In genomic region chr4:33959519-33959918, GRCh38 we compare ENCODE assay signal across 23 cellular contexts.
A peak's percentile ranks its signal among the peaks of the same experiment; 100 is the strongest.
DNase-seq lines count a peak whose midpoint lies in the region; ATAC-seq and TF ChIP-seq lines count a peak whose summit lies in the region.
"Had no signal": no experiment of that assay in that cellular context is flagged by ENCODE, and none has a peak within 500 bp of the region (broad histone marks: within the 10 kb centered on the region; RNA-seq: fewer than 3 reads in every experiment).

No MANE protein-coding gene starts in this region.

- H3K27ac Mint-ChIP-seq in osteocyte (ENCODE audit: unreplicated experiment), result no peak overlapping the region
- H3K27ac Mint-ChIP-seq: activated CD4-positive, alpha-beta T cell treated with anti-CD3 and anti-CD28 coated beads, Interleukin-2, amount 10 ng/mL, durations not matched to agents 7 days and 5 days; activated CD8-positive, alpha-beta memory T cell treated with anti-CD3 and anti-CD28 coated beads, Interleukin-2, amount 10 ng/mL, durations not matched to agents 7 days and 5 days; activated naive CD4-positive, alpha-beta T cell treated with anti-CD3 and anti-CD28 coated beads, Interleukin-2, amount 10 ng/mL, durations not matched to agents 7 days and 5 days; CD4-positive, alpha-beta memory T cell; IgD-negative memory B cell; neural progenitor cell; progenitor cell of endocrine pancreas; T-helper 2 cell treated with Interferon-gamma antibody and Interleukin-4, amounts not matched to agents 5 μg/mL and 100 μg/mL, for 36 hours had no signal

- ATAC-seq in RWPE2 (ENCODE audit: low read depth), result peak; percentile 23; the same call in 1 of the 3 replicates
- no peak for ATAC-seq in GM19351 (IDR thresholded peaks at IDR 0.05; ENCODE audit: unreplicated experiment)
- ATAC-seq: activated CD8-positive, alpha-beta memory T cell treated with anti-CD3 and anti-CD28 coated beads, Interleukin-2, amount 10 ng/mL, durations not matched to agents 7 days and 5 days; gastroesophageal sphincter; lower lobe of right lung had no signal

- H3K4me1 Mint-ChIP-seq in osteocyte (ENCODE audit: unreplicated experiment), result peaks cover 10% of the 10 kb centered on the region
- H3K4me1 Mint-ChIP-seq: activated CD4-positive, alpha-beta T cell treated with anti-CD3 and anti-CD28 coated beads, Interleukin-2, amount 10 ng/mL, durations not matched to agents 7 days and 5 days; activated CD8-positive, alpha-beta memory T cell treated with anti-CD3 and anti-CD28 coated beads, Interleukin-2, amount 10 ng/mL, durations not matched to agents 7 days and 5 days; activated naive CD4-positive, alpha-beta T cell treated with anti-CD3 and anti-CD28 coated beads, Interleukin-2, amount 10 ng/mL, durations not matched to agents 7 days and 5 days; CD4-positive, alpha-beta memory T cell; IgD-negative memory B cell; neural progenitor cell had no signal

- no peaks in the 10 kb centered on the region for H3K27me3 Mint-ChIP-seq in osteocyte (ENCODE audit: unreplicated experiment)
- H3K27me3 Mint-ChIP-seq: activated CD4-positive, alpha-beta T cell treated with anti-CD3 and anti-CD28 coated beads, Interleukin-2, amount 10 ng/mL, durations not matched to agents 7 days and 5 days; activated CD8-positive, alpha-beta memory T cell treated with anti-CD3 and anti-CD28 coated beads, Interleukin-2, amount 10 ng/mL, durations not matched to agents 7 days and 5 days; activated naive CD4-positive, alpha-beta T cell treated with anti-CD3 and anti-CD28 coated beads, Interleukin-2, amount 10 ng/mL, durations not matched to agents 7 days and 5 days; CD4-positive, alpha-beta memory T cell; IgD-negative memory B cell; progenitor cell of endocrine pancreas had no signal

- DNase-seq in EH (ENCODE audit: low read depth), result peak; percentile 68
- peak; percentile 8 for DNase-seq in HS-27A (ENCODE audit: low read depth)
- no peak for DNase-seq in RWPE2 (ENCODE audit: low spot score)
- DNase-seq in glomerular visceral epithelial cell (ENCODE audit: extremely low spot score), result peak; percentile 48
- DNase-seq in osteocyte (ENCODE audit: extremely low spot score, unreplicated experiment), result no peak
- DNase-seq in NCI-H2227 treated with DMSO at 0.1 percent for 48 hours (lab: John Stamatoyannopoulos, UW), result no peak
- DNase-seq: activated CD4-positive, alpha-beta T cell treated with anti-CD3 and anti-CD28 coated beads, Interleukin-2, amount 10 ng/mL, durations not matched to agents 7 days and 5 days; activated CD8-positive, alpha-beta memory T cell treated with anti-CD3 and anti-CD28 coated beads, Interleukin-2, amount 10 ng/mL, durations not matched to agents 7 days and 5 days; activated naive CD4-positive, alpha-beta T cell treated with anti-CD3 and anti-CD28 coated beads, Interleukin-2, amount 10 ng/mL, durations not matched to agents 7 days and 5 days; CD4-positive, alpha-beta memory T cell; effector CD4-positive, alpha-beta T cell; GOT3; kidney; lower lobe of right lung; NCI-H1436; WERI-Rb-1 had no signal

- H3K4me3 ChIP-seq in RWPE2 (ENCODE audit: severe bottlenecking), result no peak overlapping the region
- H3K4me3 ChIP-seq: gastroesophageal sphincter, lower lobe of right lung, neural progenitor cell, SK-N-MC had no signal

- no peak overlapping the region for H3K27ac ChIP-seq in RWPE2 (ENCODE audit: poor library complexity, severe bottlenecking)
- H3K27ac ChIP-seq: gastroesophageal sphincter, lower lobe of right lung, neural progenitor cell, SK-N-MC, WERI-Rb-1 had no signal

- no peaks in the 10 kb centered on the region for H3K9me3 ChIP-seq in RWPE2 (ENCODE audit: severe bottlenecking)
- H3K9me3 ChIP-seq: gastroesophageal sphincter, lower lobe of right lung had no signal

- no peaks in the 10 kb centered on the region for H3K36me3 ChIP-seq in RWPE2 (ENCODE audit: low read depth)
- H3K36me3 ChIP-seq: gastroesophageal sphincter, lower lobe of right lung, neural progenitor cell, WERI-Rb-1 had no signal

- H3K27me3 ChIP-seq in RWPE2 (ENCODE audit: insufficient read depth, poor library complexity, severe bottlenecking), result no peaks in the 10 kb centered on the region
- H3K27me3 ChIP-seq: gastroesophageal sphincter, neural progenitor cell had no signal

- no peaks in the 10 kb centered on the region for H3K4me1 ChIP-seq in RWPE2 (ENCODE audit: insufficient read depth, poor library complexity, severe bottlenecking)
- H3K4me1 ChIP-seq: gastroesophageal sphincter, lower lobe of right lung, neural progenitor cell had no signal

- H3K36me3 Mint-ChIP-seq in osteocyte (ENCODE audit: unreplicated experiment), result no peaks in the 10 kb centered on the region
- H3K36me3 Mint-ChIP-seq: activated CD8-positive, alpha-beta memory T cell treated with anti-CD3 and anti-CD28 coated beads, Interleukin-2, amount 10 ng/mL, durations not matched to agents 7 days and 5 days; activated naive CD4-positive, alpha-beta T cell treated with anti-CD3 and anti-CD28 coated beads, Interleukin-2, amount 10 ng/mL, durations not matched to agents 7 days and 5 days; IgD-negative memory B cell; neural progenitor cell had no signal

- H3K9me3 Mint-ChIP-seq in osteocyte (ENCODE audit: unreplicated experiment), result peaks cover 14% of the 10 kb centered on the region
- H3K9me3 Mint-ChIP-seq: neural progenitor cell had no signal

- H3K4me3 Mint-ChIP-seq in osteocyte (ENCODE audit: unreplicated experiment), result no peak overlapping the region
- H3K4me3 Mint-ChIP-seq: activated CD4-positive, alpha-beta T cell treated with anti-CD3 and anti-CD28 coated beads, Interleukin-2, amount 10 ng/mL, durations not matched to agents 7 days and 5 days; activated CD8-positive, alpha-beta memory T cell treated with anti-CD3 and anti-CD28 coated beads, Interleukin-2, amount 10 ng/mL, durations not matched to agents 7 days and 5 days; activated naive CD4-positive, alpha-beta T cell treated with anti-CD3 and anti-CD28 coated beads, Interleukin-2, amount 10 ng/mL, durations not matched to agents 7 days and 5 days; CD4-positive, alpha-beta memory T cell; IgD-negative memory B cell; neural progenitor cell; T-helper 2 cell treated with Interferon-gamma antibody and Interleukin-4, amounts not matched to agents 5 μg/mL and 100 μg/mL, for 36 hours had no signal

- TF ChIP-seq CTCF in RWPE2 (IDR thresholded peaks at IDR 0.05; ENCODE audit: poor library complexity, severe bottlenecking) (no peak), osteocyte (IDR thresholded peaks at IDR 0.05) (no peak)

Comparison
In these comparisons a context has a peak if more than half of its experiments do, and no peak if none do; other contexts are left out.
1. DNase-seq: peak in EH (single experiment), HS-27A (single experiment) and glomerular visceral epithelial cell (single experiment); none in RWPE2 (single experiment), osteocyte (single experiment) and NCI-H2227 treated with DMSO at 0.1 percent for 48 hours (single experiment).